29 cellular contexts compared by ENCODE assay signal in genomic region chr6:161035981-161036263, GRCh38.
"Had no signal": no experiment of that assay in that cellular context is flagged by ENCODE, and none has a peak within 500 bp of the region (broad histone marks: within the 10 kb centered on the region; RNA-seq: fewer than 3 reads in every experiment).

No MANE protein-coding gene starts in this region.

- H3K4me3 ChIP-seq: ascending aorta, body of pancreas, Peyer's patch, SJSA1 had no signal

- H3K27me3 Mint-ChIP-seq: activated CD4-positive, alpha-beta memory T cell treated with anti-CD3 and anti-CD28 coated beads for 36 hours; activated CD4-positive, alpha-beta T cell treated with anti-CD3 and anti-CD28 coated beads, Interleukin-2, amount 10 ng/mL, durations not matched to agents 7 days and 5 days; activated naive CD4-positive, alpha-beta T cell treated with anti-CD3 and anti-CD28 coated beads, Interleukin-2, amount 50 U/mL, for 24 hours; activated naive CD8-positive, alpha-beta T cell treated with anti-CD3 and anti-CD28 coated beads, Interleukin-2, amount 50 U/mL, for 24 hours had no signal

- H3K36me3 ChIP-seq: Peyer's patch had no signal

- H3K27ac Mint-ChIP-seq: activated CD4-positive, alpha-beta memory T cell treated with anti-CD3 and anti-CD28 coated beads for 36 hours; activated CD4-positive, alpha-beta T cell treated with anti-CD3 and anti-CD28 coated beads, Interleukin-2, amount 10 ng/mL, durations not matched to agents 7 days and 5 days; activated naive CD4-positive, alpha-beta T cell treated with anti-CD3 and anti-CD28 coated beads, Interleukin-2, amount 50 U/mL, for 24 hours; activated naive CD8-positive, alpha-beta T cell treated with anti-CD3 and anti-CD28 coated beads, Interleukin-2, amount 50 U/mL, for 24 hours; activated T-helper 2 cell treated with anti-CD3 and anti-CD28 coated beads, Interferon-gamma antibody, Interleukin-2, Interleukin-4, amounts not matched to agents 10 μg/mL and 5 μg/mL and 100 μg/mL, durations not matched to agents 14 hours and 24 hours and 36 hours; T-helper 1 cell treated with Interleukin-12 subunit alpha and Interleukin-12 subunit beta and Interleukin-4 antibody, amounts not matched to agents 30 μg/mL and 1 μg/mL, for 36 hours had no signal

- H3K4me3 Mint-ChIP-seq: activated CD4-positive, alpha-beta memory T cell treated with anti-CD3 and anti-CD28 coated beads for 36 hours; activated CD4-positive, alpha-beta T cell treated with anti-CD3 and anti-CD28 coated beads, Interleukin-2, amount 10 ng/mL, durations not matched to agents 7 days and 5 days; activated naive CD4-positive, alpha-beta T cell treated with anti-CD3 and anti-CD28 coated beads, Interleukin-2, amount 50 U/mL, for 24 hours; activated naive CD8-positive, alpha-beta T cell treated with anti-CD3 and anti-CD28 coated beads, Interleukin-2, amount 50 U/mL, for 24 hours; T-helper 1 cell treated with Interleukin-12 subunit alpha and Interleukin-12 subunit beta and Interleukin-4 antibody, amounts not matched to agents 30 μg/mL and 1 μg/mL, for 36 hours had no signal

- H3K9me3 Mint-ChIP-seq: activated CD4-positive, alpha-beta memory T cell treated with anti-CD3 and anti-CD28 coated beads for 36 hours; activated CD4-positive, alpha-beta T cell treated with anti-CD3 and anti-CD28 coated beads, Interleukin-2, amount 10 ng/mL, durations not matched to agents 7 days and 5 days; activated naive CD4-positive, alpha-beta T cell treated with anti-CD3 and anti-CD28 coated beads, Interleukin-2, amount 50 U/mL, for 24 hours; activated naive CD8-positive, alpha-beta T cell treated with anti-CD3 and anti-CD28 coated beads, Interleukin-2, amount 50 U/mL, for 24 hours; activated T-helper 2 cell treated with anti-CD3 and anti-CD28 coated beads, Interferon-gamma antibody, Interleukin-2, Interleukin-4, amounts not matched to agents 10 μg/mL and 5 μg/mL and 100 μg/mL, durations not matched to agents 14 hours and 24 hours and 36 hours; T-helper 1 cell treated with Interleukin-12 subunit alpha and Interleukin-12 subunit beta and Interleukin-4 antibody, amounts not matched to agents 30 μg/mL and 1 μg/mL, for 36 hours had no signal

- DNase-seq: activated CD4-positive, alpha-beta memory T cell treated with anti-CD3 and anti-CD28 coated beads for 36 hours; activated CD4-positive, alpha-beta T cell treated with anti-CD3 and anti-CD28 coated beads, Interleukin-2, amount 10 ng/mL, durations not matched to agents 7 days and 5 days; activated CD4-positive, CD25-positive, alpha-beta regulatory T cell; activated CD8-positive, alpha-beta memory T cell treated with anti-CD3 and anti-CD28 coated beads for 24 hours; activated naive CD8-positive, alpha-beta T cell treated with anti-CD3 and anti-CD28 coated beads, Interleukin-2, amount 50 U/mL, for 24 hours; activated T-cell treated with anti-CD3 and anti-CD28 coated beads, Interleukin-2, amount 50 U/mL, for 48 hours; amniotic stem cell; body of pancreas; central memory CD4-positive, alpha-beta T cell; KG1; NCI-H1092 treated with DMSO at 0.1 percent for 48 hours; NCI-H1417 treated with DMSO at 0.1 percent for 48 hours; NCI-H1694; NCI-H2029; NCI-H2107; NCI-H2171 treated with DMSO at 0.1 percent for 48 hours; NCI-H345; NCI-H510A; NCI-H526 treated with DMSO at 0.1 percent for 48 hours; NCI-H82; Peyer's patch; SHP77; T-helper 9 cell had no signal

- H3K9me3 ChIP-seq: ascending aorta, body of pancreas, Peyer's patch, SJSA1 had no signal

- H3K4me1 ChIP-seq: ascending aorta, Peyer's patch had no signal

- H3K27ac ChIP-seq: ascending aorta, body of pancreas, Peyer's patch, RWPE1, SJSA1 had no signal

- H3K4me1 Mint-ChIP-seq: activated CD4-positive, alpha-beta T cell treated with anti-CD3 and anti-CD28 coated beads, Interleukin-2, amount 10 ng/mL, durations not matched to agents 7 days and 5 days had no signal

- H3K27me3 ChIP-seq: ascending aorta, body of pancreas, Peyer's patch, SJSA1 had no signal

- ATAC-seq: activated naive CD8-positive, alpha-beta T cell treated with anti-CD3 and anti-CD28 coated beads, Interleukin-2, amount 50 U/mL, for 24 hours; body of pancreas had no signal
